Comparison of ENCODE assay signal across 1 cellular context in genomic region chr2:28652217-28652616, GRCh38.
TF ChIP-seq lines count a peak whose summit lies in the region.

No MANE protein-coding gene starts in this region.

TF ChIP-seq in IMR-90, 13 proteins besides CTCF, POLR2A, EP300 and RAD21:
- TF ChIP-seq FOS (IDR thresholded peaks at IDR 0.05; ENCODE audit: low read depth, low read length) (no peak), USF2 (IDR thresholded peaks at IDR 0.05; ENCODE audit: low read depth, low read length) (no peak), MAZ (IDR thresholded peaks at IDR 0.05; ENCODE audit: borderline replicate concordance, low read depth, low read length) (no peak), SMC3 (IDR thresholded peaks at IDR 0.05; ENCODE audit: low read depth, low read length) (no peak), MAFK (IDR thresholded peaks at IDR 0.05; ENCODE audit: low read depth, low read length) (no peak), NFE2L2 (IDR thresholded peaks at IDR 0.05; ENCODE audit: low read depth, low read length) (no peak), RFX5 (IDR thresholded peaks at IDR 0.05; ENCODE audit: low read depth, low read length) (no peak)
